16 cellular contexts compared by ENCODE assay signal in genomic region chr9:129558063-129558550, GRCh38.
A peak's percentile ranks its signal among the peaks of the same experiment; 100 is the strongest.
DNase-seq lines count a peak whose midpoint lies in the region; ATAC-seq, FAIRE-seq and TF ChIP-seq lines count a peak whose summit lies in the region.
"Had no signal": no experiment of that assay in that cellular context is flagged by ENCODE, and none has a peak within 500 bp of the region (broad histone marks: within the 10 kb centered on the region; RNA-seq: fewer than 3 reads in every experiment).

No MANE protein-coding gene starts in this region.

- TF ChIP-seq EP300 in HepG2 (IDR thresholded peaks at IDR 0.05; ENCODE audit: low read depth in 2 of 2, low read length in 2 of 2) (no peak), HepG2 (CRISPR knock-in tag; IDR thresholded peaks at IDR 0.05; ENCODE audit: borderline replicate concordance) (no peak)

- no peaks in the 10 kb centered on the region for H3K4me1 Mint-ChIP-seq in stimulated activated memory B cell treated with anti-CD40 and anti-IgM and Interleukin-4, amounts not matched to agents 10 μg/mL and 1 μg/mL and 100 μg/mL, for 72 hours
- H3K4me1 Mint-ChIP-seq: activated CD8-positive, alpha-beta memory T cell treated with anti-CD3 and anti-CD28 coated beads, Interleukin-2, amount 10 ng/mL, durations not matched to agents 7 days and 5 days had no signal

- no peaks in the 10 kb centered on the region for H3K9me3 Mint-ChIP-seq in stimulated activated memory B cell treated with anti-CD40 and anti-IgM and Interleukin-4, amounts not matched to agents 10 μg/mL and 1 μg/mL and 100 μg/mL, for 72 hours
- H3K9me3 Mint-ChIP-seq: CD4-positive, alpha-beta T cell had no signal

- in situ Hi-C loops in HepG2 (cut with HindIII; ENCODE audit: extremely low pct_ligation_motif_present, low pct_unique_long_range_greater_than_20kb): no loop called here

- TF ChIP-seq CTCF in body of pancreas (IDR thresholded peaks at IDR 0.05): no peak
- no peak for TF ChIP-seq CTCF in HepG2 (CRISPR knock-in tag; IDR thresholded peaks at IDR 0.05)
- no peak for TF ChIP-seq CTCF in GM10266 (IDR thresholded peaks at IDR 0.05; ENCODE audit: control insufficient read depth, insufficient read depth, low read depth, missing control alignments)

- peaks cover 68% of the 10 kb centered on the region for H3K27me3 Mint-ChIP-seq in stimulated activated memory B cell treated with anti-CD40 and anti-IgM and Interleukin-4, amounts not matched to agents 10 μg/mL and 1 μg/mL and 100 μg/mL, for 72 hours

- no peaks in the 10 kb centered on the region for H3K27me3 ChIP-seq in HUES48 (ENCODE audit: control insufficient read depth, insufficient read depth, low read length)
- no peaks in the 10 kb centered on the region for H3K27me3 ChIP-seq in body of pancreas
- H3K27me3 ChIP-seq in HepG2 (ENCODE audit: control insufficient read depth in 1 of 2, insufficient read depth in 2 of 2, low read length in 2 of 2): no peaks in the 10 kb centered on the region
- H3K27me3 ChIP-seq: ascending aorta had no signal

- CTCF ChIA-PET in HepG2 (lab: Yijun Ruan, JAX; ENCODE audit: low intra/inter-chr PET ratio, low total read pairs): no interaction called here

- H3K4me2 ChIP-seq in HepG2 (ENCODE audit: low read depth, low read length): peak overlapping the region; percentile 86

- no peaks in the 10 kb centered on the region for H4K20me1 ChIP-seq in HepG2 (ENCODE audit: insufficient read depth, low read length)

- intact Hi-C loops in body of pancreas (cut with DNase I): no loop called here
- intact Hi-C loops in HepG2 (cut with micrococcal nuclease; ENCODE audit: unreplicated experiment): loop anchor here (5.0 kb wide), 1 partner anchor 61 kb away; no protein-coding TSS in a partner anchor

- H3K79me2 ChIP-seq in HepG2 (ENCODE audit: insufficient read depth, low read length): no peaks in the 10 kb centered on the region

- TF ChIP-seq POLR2A in body of pancreas (IDR thresholded peaks at IDR 0.05) (no peak), HepG2 (IDR thresholded peaks at IDR 0.05; ENCODE audit: insufficient read depth in 1 of 2, low read depth in 2 of 2, low read length in 2 of 2) (no peak)

- H3K9me3 ChIP-seq in HUES48 (ENCODE audit: control insufficient read depth, insufficient read depth, low read length) (no peaks in the 10 kb centered on the region), body of pancreas (no peaks in the 10 kb centered on the region), HepG2 (ENCODE audit: low read length) (no peaks in the 10 kb centered on the region)
- H3K9me3 ChIP-seq: ascending aorta, left ventricle myocardium inferior had no signal

- no peak overlapping the region for H3K27ac Mint-ChIP-seq in stimulated activated memory B cell treated with anti-CD40 and anti-IgM and Interleukin-4, amounts not matched to agents 10 μg/mL and 1 μg/mL and 100 μg/mL, for 72 hours
- H3K27ac Mint-ChIP-seq: activated CD8-positive, alpha-beta memory T cell treated with anti-CD3 and anti-CD28 coated beads, Interleukin-2, amount 10 ng/mL, durations not matched to agents 7 days and 5 days; CD4-positive, alpha-beta T cell had no signal

- FAIRE-seq in HepG2 (lab: Jason Lieb, UNC): no peak

- H3K9ac ChIP-seq in HUES48 (ENCODE audit: low read depth, low read length): 0 out of 2 replicates have a peak overlapping the region, but pooled peaks have one; percentile 16
- peak overlapping the region; percentile 71 for H3K9ac ChIP-seq in HepG2 (ENCODE audit: insufficient read depth, low read depth, low read length)

- H3K27ac ChIP-seq in HUES48 (ENCODE audit: low read depth, low read length) (peak overlapping the region; percentile 97), body of pancreas (peak overlapping the region; percentile 28 to 79 (median 69)), HepG2 (ENCODE audit: extremely low read length, insufficient read depth, low read length) (peak overlapping the region; percentile 95)
- H3K27ac ChIP-seq: ascending aorta, left ventricle myocardium inferior, VCaP had no signal

- DNase-seq in body of pancreas (no peak), HepG2 (ENCODE audit: low spot score) (no peak), GM10266 (ENCODE audit: extremely low spot score) (no peak), GOT3 (lab: John Stamatoyannopoulos, UW) (no peak)
- DNase-seq: activated CD8-positive, alpha-beta memory T cell treated with anti-CD3 and anti-CD28 coated beads, Interleukin-2, amount 10 ng/mL, durations not matched to agents 7 days and 5 days; activated gamma-delta T cell; CD4-positive, alpha-beta T cell; DND-41; hippocampal formation; left ventricle myocardium inferior; NCI-H526 treated with DMSO at 0.1 percent for 48 hours had no signal

- TF ChIP-seq RAD21 in HepG2 (CRISPR knock-in tag; IDR thresholded peaks at IDR 0.05): no peak; the same call in 1 of the 2 replicates

- POLR2A ChIA-PET in HepG2 (lab: Yijun Ruan, JAX): interaction anchor here (0.8 to 5.6 kb wide), 35 partner anchors 10 to 418 kb away, joined by 3 to 136 read pairs (median 6); partner anchors contain the start of genes IER5L and NTMT1

- H3K4me1 ChIP-seq in HUES48 (ENCODE audit: control insufficient read depth, insufficient read depth, low read length) (peaks cover 50% of the 10 kb centered on the region), body of pancreas (peaks cover 34% of the 10 kb centered on the region), HepG2 (ENCODE audit: insufficient read depth, low read length) (peaks cover 94% of the 10 kb centered on the region)
- H3K4me1 ChIP-seq: ascending aorta had no signal

- no peak overlapping the region for H2AFZ ChIP-seq in HepG2 (ENCODE audit: low read length)

- H3K36me3 ChIP-seq in HUES48 (ENCODE audit: control insufficient read depth, insufficient read depth, low read length): no peaks in the 10 kb centered on the region
- H3K36me3 ChIP-seq in body of pancreas (replicated peaks in 1 of 2; ENCODE audit: insufficient read depth in 1 of 2, low read depth in 2 of 2): no peaks in the 10 kb centered on the region
- H3K36me3 ChIP-seq in HepG2 (replicated peaks in 1 of 2; ENCODE audit: control insufficient read depth in 1 of 2, insufficient read depth in 2 of 2, low read length in 2 of 2): no peaks in the 10 kb centered on the region
- H3K36me3 ChIP-seq: ascending aorta, left ventricle myocardium inferior had no signal

- BruUV-seq in HepG2 (replicated peaks; lab: Mats Ljungman, UMichigan): TSS peak; percentile 54

- no peak overlapping the region for H3K4me3 Mint-ChIP-seq in stimulated activated memory B cell treated with anti-CD40 and anti-IgM and Interleukin-4, amounts not matched to agents 10 μg/mL and 1 μg/mL and 100 μg/mL, for 72 hours
- H3K4me3 Mint-ChIP-seq: activated CD8-positive, alpha-beta memory T cell treated with anti-CD3 and anti-CD28 coated beads, Interleukin-2, amount 10 ng/mL, durations not matched to agents 7 days and 5 days; CD4-positive, alpha-beta T cell had no signal

- no peaks in the 10 kb centered on the region for H3K36me3 Mint-ChIP-seq in stimulated activated memory B cell treated with anti-CD40 and anti-IgM and Interleukin-4, amounts not matched to agents 10 μg/mL and 1 μg/mL and 100 μg/mL, for 72 hours
- H3K36me3 Mint-ChIP-seq: activated CD8-positive, alpha-beta memory T cell treated with anti-CD3 and anti-CD28 coated beads, Interleukin-2, amount 10 ng/mL, durations not matched to agents 7 days and 5 days had no signal

- 42 to 60% methylated on average over 13 to 16 of the region's 16 CpGs for WGBS in body of pancreas, 2 donors
- WGBS in HepG2 (ENCODE audit: low lambda C conversion rate): 42% methylated on average over 14 of the region's 16 CpGs

- no peak overlapping the region for H3K4me3 ChIP-seq in HUES48 (ENCODE audit: low read depth, low read length)
- H3K4me3 ChIP-seq in body of pancreas: no peak overlapping the region
- peak overlapping the region in 2 of 3 experiments; percentile 27 to 41; a peak in 4 of 6 replicates for H3K4me3 ChIP-seq in HepG2 (replicated peaks in 1 of 3; ENCODE audit: insufficient read depth in 1 of 3, low read depth in 2 of 3, low read length in 3 of 3)
- H3K4me3 ChIP-seq: ascending aorta, left ventricle myocardium inferior had no signal

- ATAC-seq in body of pancreas: peak; percentile 2
- peak; percentile 22 for ATAC-seq in HepG2
- ATAC-seq in stimulated activated memory B cell treated with anti-CD40 and anti-IgM and Interleukin-4, amounts not matched to agents 10 μg/mL and 1 μg/mL and 100 μg/mL, for 72 hours: peak; percentile 32
- ATAC-seq in HG03460 (IDR thresholded peaks at IDR 0.05; ENCODE audit: unreplicated experiment): no peak
- ATAC-seq: activated CD8-positive, alpha-beta memory T cell treated with anti-CD3 and anti-CD28 coated beads, Interleukin-2, amount 10 ng/mL, durations not matched to agents 7 days and 5 days had no signal

TF ChIP-seq in HepG2, 621 proteins besides CTCF, POLR2A, EP300 and RAD21 (continues in another document):
- TF ChIP-seq ZNF557 (CRISPR knock-in tag; IDR thresholded peaks at IDR 0.05): no peak
- no peak for TF ChIP-seq JUNB (CRISPR knock-in tag; IDR thresholded peaks at IDR 0.05; ENCODE audit: borderline replicate concordance)
- TF ChIP-seq, protein P1, sequence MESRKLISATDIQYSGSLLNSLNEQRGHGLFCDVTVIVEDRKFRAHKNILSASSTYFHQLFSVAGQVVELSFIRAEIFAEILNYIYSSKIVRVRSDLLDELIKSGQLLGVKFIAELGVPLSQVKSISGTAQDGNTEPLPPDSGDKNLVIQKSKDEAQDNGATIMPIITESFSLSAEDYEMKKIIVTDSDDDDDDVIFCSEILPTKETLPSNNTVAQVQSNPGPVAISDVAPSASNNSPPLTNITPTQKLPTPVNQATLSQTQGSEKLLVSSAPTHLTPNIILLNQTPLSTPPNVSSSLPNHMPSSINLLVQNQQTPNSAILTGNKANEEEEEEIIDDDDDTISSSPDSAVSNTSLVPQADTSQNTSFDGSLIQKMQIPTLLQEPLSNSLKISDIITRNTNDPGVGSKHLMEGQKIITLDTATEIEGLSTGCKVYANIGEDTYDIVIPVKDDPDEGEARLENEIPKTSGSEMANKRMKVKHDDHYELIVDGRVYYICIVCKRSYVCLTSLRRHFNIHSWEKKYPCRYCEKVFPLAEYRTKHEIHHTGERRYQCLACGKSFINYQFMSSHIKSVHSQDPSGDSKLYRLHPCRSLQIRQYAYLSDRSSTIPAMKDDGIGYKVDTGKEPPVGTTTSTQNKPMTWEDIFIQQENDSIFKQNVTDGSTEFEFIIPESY (CRISPR knock-in tag; IDR thresholded peaks at IDR 0.05): peak; percentile 73; the same call in 1 of the 2 replicates
- TF ChIP-seq HNRNPLL (IDR thresholded peaks at IDR 0.05; ENCODE audit: low read depth, low read length, poor library complexity, severe bottlenecking): peak; percentile 30
- 0 out of 2 replicates have a peak, but pooled peaks have one; percentile 14 for TF ChIP-seq MIXL1 (CRISPR knock-in tag; IDR thresholded peaks at IDR 0.05)
- 0 out of 2 replicates have a peak, but pooled peaks have one; percentile 1 for TF ChIP-seq PRMT3 (CRISPR knock-in tag; IDR thresholded peaks at IDR 0.05; ENCODE audit: borderline replicate concordance, low read depth)
- no peak for TF ChIP-seq HES4 (CRISPR knock-in tag; IDR thresholded peaks at IDR 0.05; ENCODE audit: borderline replicate concordance)
- TF ChIP-seq ZNF143 (CRISPR knock-in tag; IDR thresholded peaks at IDR 0.05): no peak

Comparison
In these comparisons a context has a peak if more than half of its experiments do, and no peak if none do; other contexts are left out.
1. H3K4me3 ChIP-seq: peak in HepG2 (2 of 3); none in HUES48 (single experiment) and body of pancreas (0 of 2).
2. Peak in every context shown above with its lines, with median percentiles within 50 percentile points of each other: H3K27ac ChIP-seq.